10 cellular contexts compared by ENCODE assay signal in the genomic region with DNA sequence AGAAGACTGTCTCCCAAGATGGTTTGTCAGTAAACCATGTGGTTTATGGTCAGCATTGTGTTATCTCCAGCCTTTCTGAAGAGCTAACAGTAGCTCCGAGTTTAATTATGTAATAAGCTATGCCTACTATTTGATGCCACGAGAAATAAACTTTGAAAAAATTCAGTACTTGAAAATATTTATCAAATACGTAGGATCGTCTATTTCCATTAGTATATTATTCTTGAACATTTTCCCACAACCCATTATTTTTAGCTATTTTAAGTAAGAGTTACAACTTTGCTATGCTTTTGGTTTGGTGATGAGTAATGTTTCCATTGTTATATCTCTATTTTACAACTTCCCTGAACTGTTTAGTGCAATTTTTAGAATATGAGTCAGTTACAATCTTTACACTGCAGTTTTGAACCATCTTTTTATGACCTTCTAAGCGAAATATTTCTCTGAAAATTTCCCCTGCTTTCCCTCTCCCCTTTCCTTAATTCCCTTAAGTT. TPM values are rescaled to one million over a fixed set of nuclear protein-coding genes. Genes with fewer than 3 reads are reported as not detected.
DNase-seq lines count a peak whose midpoint lies in the region; ATAC-seq, FAIRE-seq and TF ChIP-seq lines count a peak whose summit lies in the region.
"Had no signal": no experiment of that assay in that cellular context is flagged by ENCODE, and none has a peak within 500 bp of the region (broad histone marks: within the 10 kb centered on the region; RNA-seq: fewer than 3 reads in every experiment).

No MANE protein-coding gene starts in this region.

- no peaks in the 10 kb centered on the region for H4K20me1 ChIP-seq in PC-3 (ENCODE audit: low read length)

- H2AFZ ChIP-seq in PC-3 (ENCODE audit: low read length): no peak overlapping the region

- CTCF ChIA-PET in PC-3 (lab: Charles Lee): interaction anchor here (0.6 to 0.8 kb wide), 2 partner anchors 17 to 73 kb away, joined by 3 to 5 read pairs; no protein-coding TSS in a partner anchor
- CTCF ChIA-PET in CD8-positive, alpha-beta memory T cell (lab: Charles Lee): no interaction called here

- peak; percentile 75 to 76 for ATAC-seq in activated CD4-positive, CD25-positive, alpha-beta regulatory T cell treated with anti-CD3 and anti-CD28 coated beads, Interleukin-2, amount 50 U/mL, for 24 hours
- ATAC-seq in PC-3: peak; percentile 89

- H3K4me3 ChIP-seq in PC-3 (ENCODE audit: low read length) (no peak overlapping the region; the same call in 1 of the 2 replicates), dorsolateral prefrontal cortex (no peak overlapping the region), skeletal muscle satellite cell (ENCODE audit: low read length) (no peak overlapping the region)
- no peak overlapping the region for H3K4me3 ChIP-seq in CD8-positive, alpha-beta memory T cell (ENCODE audit: low read length)

- H3K27ac ChIP-seq in PC-3 (ENCODE audit: low read length) (peak overlapping the region; percentile 61), dorsolateral prefrontal cortex (peak overlapping the region in 48 of 59 donors; percentile 21 to 99 (median 86))
- no peak overlapping the region for H3K27ac ChIP-seq in CD8-positive, alpha-beta memory T cell (ENCODE audit: low read depth, low read length)

- no peak overlapping the region for H3K4me3 Mint-ChIP-seq in CD8-positive, alpha-beta memory T cell

- no peaks in the 10 kb centered on the region for H3F3A ChIP-seq in PC-3 (ENCODE audit: low read length, unreplicated experiment)

- H3K27me3 ChIP-seq in PC-3 (ENCODE audit: low read length) (no peaks in the 10 kb centered on the region), dorsolateral prefrontal cortex (no peaks in the 10 kb centered on the region), skeletal muscle satellite cell (ENCODE audit: control insufficient read depth, insufficient read depth, low read length) (peaks cover 61% of the 10 kb centered on the region)
- no peaks in the 10 kb centered on the region for H3K27me3 ChIP-seq in CD8-positive, alpha-beta memory T cell (ENCODE audit: insufficient read depth, low read length, poor library complexity, severe bottlenecking)

- H3K9me3 ChIP-seq in PC-3 (ENCODE audit: low read length) (no peaks in the 10 kb centered on the region), skeletal muscle satellite cell (replicated peaks; ENCODE audit: low read length) (no peaks in the 10 kb centered on the region)
- H3K9me3 ChIP-seq in CD8-positive, alpha-beta memory T cell (ENCODE audit: low read length): no peaks in the 10 kb centered on the region

- peaks cover 0 to 5% (median 0%) of the 10 kb centered on the region in 3 donors for H3K4me1 Mint-ChIP-seq in CD8-positive, alpha-beta memory T cell

- TF ChIP-seq CTCF in PC-3 (conservative IDR thresholded peaks at IDR 0.05; ENCODE audit: low read depth, low read length) (no peak), dorsolateral prefrontal cortex (IDR thresholded peaks at IDR 0.05 in 54 of 56, conservative IDR thresholded peaks at IDR 0.05 in 2 of 56; ENCODE audit: low read depth in 1 of 56, partially characterized antibody in 56 of 56) (no peak)

- no peak for TF ChIP-seq POLR2A in GM12892 (IDR thresholded peaks at IDR 0.05; ENCODE audit: low read depth, low read length)

- H3K9me3 Mint-ChIP-seq in CD8-positive, alpha-beta memory T cell: no peaks in the 10 kb centered on the region

- H3K36me3 ChIP-seq in PC-3 (ENCODE audit: low read depth, low read length) (no peaks in the 10 kb centered on the region), skeletal muscle satellite cell (ENCODE audit: insufficient read depth, low read length) (no peaks in the 10 kb centered on the region)
- no peaks in the 10 kb centered on the region for H3K36me3 ChIP-seq in CD8-positive, alpha-beta memory T cell (ENCODE audit: insufficient read depth, low read length)

- H3K27ac Mint-ChIP-seq in CD8-positive, alpha-beta memory T cell: no peak overlapping the region

- intact Hi-C loops in PC-3 (cut with micrococcal nuclease) (loop anchor here (1.0 kb wide), 1 partner anchor 46 kb away; no protein-coding TSS in a partner anchor), dorsolateral prefrontal cortex (cut with DNase I) (no loop called here)

- H3K79me2 ChIP-seq in PC-3 (ENCODE audit: low read length): no peaks in the 10 kb centered on the region

- POLR2A ChIA-PET in PC-3 (lab: Charles Lee; ENCODE audit: unreplicated experiment): interaction anchor here (0.6 kb wide), 1 partner anchor 62 kb away, joined by 3 read pairs; no protein-coding TSS in a partner anchor
- POLR2A ChIA-PET in CD8-positive, alpha-beta memory T cell (lab: Charles Lee): no interaction called here

- H3K36me3 Mint-ChIP-seq in CD8-positive, alpha-beta memory T cell: no peaks in the 10 kb centered on the region

- H3K4me1 ChIP-seq in PC-3 (ENCODE audit: insufficient read depth, low read length) (peaks cover 19% of the 10 kb centered on the region), skeletal muscle satellite cell (ENCODE audit: control insufficient read depth, insufficient read depth, low read length) (peaks cover 9% of the 10 kb centered on the region)
- H3K4me1 ChIP-seq in CD8-positive, alpha-beta memory T cell (ENCODE audit: insufficient read depth, low read length): no peaks in the 10 kb centered on the region

- H3K9ac ChIP-seq in PC-3 (ENCODE audit: low read length): no peak overlapping the region
- H3K9ac ChIP-seq in skeletal muscle satellite cell (ENCODE audit: low read depth, low read length): no peak overlapping the region

- BruUV-seq in PC-3 (replicated peaks; lab: Mats Ljungman, UMichigan): no TSS peak

- H3K4me2 ChIP-seq in PC-3 (ENCODE audit: low read length): peak overlapping the region; percentile 68
- H3K4me2 ChIP-seq in skeletal muscle satellite cell (ENCODE audit: low read length): peak overlapping the region; percentile 24

- no peak for DNase-seq in activated CD4-positive, CD25-positive, alpha-beta regulatory T cell treated with anti-CD3 and anti-CD28 coated beads, Interleukin-2, amount 50 U/mL, for 72 hours
- DNase-seq in PC-3 (peak; percentile 72), dorsolateral prefrontal cortex (no peak), GM12892 (ENCODE audit: insufficient read length) (no peak)
- DNase-seq in activated effector memory CD4-positive, alpha-beta T cell treated with Interleukin-2 at 50 U/mL for 16 hours: no peak
- DNase-seq in CD8-positive, alpha-beta memory T cell: no peak
- DNase-seq: NCI-H2227 treated with DMSO at 0.1 percent for 48 hours had no signal

- FAIRE-seq in GM12892 (lab: Jason Lieb, UNC): no peak
- FAIRE-seq: GM19239 had no signal

- peaks cover 13 to 51% of the 10 kb centered on the region in 2 donors for H3K27me3 Mint-ChIP-seq in CD8-positive, alpha-beta memory T cell

- H3K9me2 ChIP-seq in PC-3 (replicated peaks; ENCODE audit: low read length): no peaks in the 10 kb centered on the region

RNA-seq across cellular contexts. Expression of a gene that starts 44.5 kb away (rescaled TPM):
- total RNA-seq in PC-3 (2014; rRNA removed): 18.9 and 20.2 TPM in 2 replicates
- 100 to 1,000 TPM; 287 to 703 (median 456) TPM for total RNA-seq in dorsolateral prefrontal cortex
- total RNA-seq in skeletal muscle satellite cell (2012; rRNA removed): 20.1 and 36.8 TPM in 2 replicates
- under 1 TPM; 0.24 to 0.29 TPM for total RNA-seq in CD8-positive, alpha-beta memory T cell
- 1.5 TPM for polyA plus RNA-seq in CD8-positive, alpha-beta memory T cell
- polyA plus RNA-seq in GM12892 (2012; ENCODE audit: missing spikeins): 0.08 TPM

Comparison
In these comparisons a context has a peak if more than half of its experiments do, and no peak if none do; other contexts are left out.
1. RNA of a gene that starts 44.5 kb away (total RNA-seq): 287 to 703 TPM in dorsolateral prefrontal cortex and 18.9 to 20.2 TPM in PC-3; 0.24 to 0.29 TPM in CD8-positive, alpha-beta memory T cell; every median in the first group is over 10 times any median in the second.